ENCODE assay signal across 9 cellular contexts in genomic region chr7:117385340-117386124, GRCh38. TPM values are rescaled to one million over a fixed set of nuclear protein-coding genes. Genes with fewer than 3 reads are reported as not detected.
DNase-seq lines count a peak whose midpoint lies in the region; ATAC-seq and TF ChIP-seq lines count a peak whose summit lies in the region.
"Had no signal": no experiment of that assay in that cellular context is flagged by ENCODE, and none has a peak within 500 bp of the region (broad histone marks: within the 10 kb centered on the region; RNA-seq: fewer than 3 reads in every experiment).

No MANE protein-coding gene starts in this region.

- H4K20me1 ChIP-seq in hepatocyte (ENCODE audit: insufficient read depth, poor library complexity, severe bottlenecking): no peaks in the 10 kb centered on the region

- peak overlapping the region; percentile 40 for H3K4me2 ChIP-seq in hepatocyte

- no peaks in the 10 kb centered on the region for H3K9me2 ChIP-seq in hepatocyte (replicated peaks; ENCODE audit: insufficient read depth)

- no peak overlapping the region for H3K4me3 ChIP-seq in hepatocyte

- no peaks in the 10 kb centered on the region for H3K79me2 ChIP-seq in hepatocyte

- peaks cover 7% of the 10 kb centered on the region for H3K9me3 Mint-ChIP-seq in activated CD4-positive, alpha-beta T cell treated with anti-CD3 and anti-CD28 coated beads for 36 hours (ENCODE audit: low read depth)

- H3K36me3 Mint-ChIP-seq in activated CD4-positive, alpha-beta T cell treated with anti-CD3 and anti-CD28 coated beads for 36 hours (ENCODE audit: low read depth): no peaks in the 10 kb centered on the region
- H3K36me3 Mint-ChIP-seq: activated naive CD4-positive, alpha-beta T cell treated with anti-CD3 and anti-CD28 coated beads, Interleukin-2, amount 50 U/mL, for 24 hours had no signal

- no peaks in the 10 kb centered on the region for H3K36me3 ChIP-seq in hepatocyte (replicated peaks; ENCODE audit: insufficient read depth, low read depth)

- TF ChIP-seq CTCF in hepatocyte (IDR thresholded peaks at IDR 0.05; ENCODE audit: poor library complexity): peak; percentile 58

- no peaks in the 10 kb centered on the region for H3K4me1 Mint-ChIP-seq in activated CD4-positive, alpha-beta T cell treated with anti-CD3 and anti-CD28 coated beads for 36 hours
- H3K4me1 Mint-ChIP-seq: activated naive CD4-positive, alpha-beta T cell treated with anti-CD3 and anti-CD28 coated beads, Interleukin-2, amount 50 U/mL, for 24 hours had no signal

- no peak overlapping the region for H2AFZ ChIP-seq in hepatocyte

- no peak overlapping the region for H3K27ac Mint-ChIP-seq in activated CD4-positive, alpha-beta T cell treated with anti-CD3 and anti-CD28 coated beads for 36 hours
- H3K27ac Mint-ChIP-seq: activated naive CD4-positive, alpha-beta T cell treated with anti-CD3 and anti-CD28 coated beads, Interleukin-2, amount 50 U/mL, for 24 hours had no signal

- no peaks in the 10 kb centered on the region for H3K9me3 ChIP-seq in hepatocyte (ENCODE audit: low read depth)

- no peaks in the 10 kb centered on the region for H3K27me3 Mint-ChIP-seq in activated CD4-positive, alpha-beta T cell treated with anti-CD3 and anti-CD28 coated beads for 36 hours
- H3K27me3 Mint-ChIP-seq: activated naive CD4-positive, alpha-beta T cell treated with anti-CD3 and anti-CD28 coated beads, Interleukin-2, amount 50 U/mL, for 24 hours had no signal

- ATAC-seq in HG03066 (IDR thresholded peaks at IDR 0.05; ENCODE audit: low read depth, unreplicated experiment): peak; percentile 71
- no peak for ATAC-seq in HG03097 (IDR thresholded peaks at IDR 0.05; ENCODE audit: low FRiP score, unreplicated experiment)
- ATAC-seq in activated CD4-positive, alpha-beta T cell treated with anti-CD3 and anti-CD28 coated beads for 36 hours: no peak

- WGBS in hepatocyte (ENCODE audit: low lambda C conversion rate, missing lambda C conversion rate): 59% methylated on average over 7 of the region's 7 CpGs

- DNase-seq in SIG-M5 treated with dmso at 0.1 percent for 504 hours (lab: John Stamatoyannopoulos, UW; ENCODE audit: unreplicated experiment): peak; percentile 30
- no peak for DNase-seq in SIG-M5 (lab: John Stamatoyannopoulos, UW)
- DNase-seq in RPMI7951 (ENCODE audit: low read depth): peak; percentile 30
- peak; percentile 25 for DNase-seq in hepatocyte (ENCODE audit: low spot score)
- no peak for DNase-seq in stimulated activated CD4-positive, alpha-beta T cell treated with anti-CD3 and anti-CD28 coated beads, Interleukin-1b, Interleukin-23, amount 100 ng/mL, for 48 hours
- DNase-seq in activated CD4-positive, alpha-beta T cell treated with anti-CD3 and anti-CD28 coated beads for 36 hours: no peak

- H3K4me1 ChIP-seq in hepatocyte (ENCODE audit: insufficient read depth): peaks cover 6% of the 10 kb centered on the region

- CTCF ChIA-PET in activated CD4-positive, alpha-beta T cell treated with anti-CD3 and anti-CD28 coated beads for 36 hours (lab: Charles Lee): no interaction called here

- H3K27me3 ChIP-seq in hepatocyte: no peaks in the 10 kb centered on the region

- intact Hi-C loops in activated CD4-positive, alpha-beta T cell treated with anti-CD3 and anti-CD28 coated beads for 36 hours (cut with DNase I, micrococcal nuclease): loop anchor here (1.0 to 2.0 kb wide), 2 partner anchors 172 to 173 kb away; no protein-coding TSS in a partner anchor

- H3K4me3 Mint-ChIP-seq in activated CD4-positive, alpha-beta T cell treated with anti-CD3 and anti-CD28 coated beads for 36 hours: no peak overlapping the region
- H3K4me3 Mint-ChIP-seq: activated naive CD4-positive, alpha-beta T cell treated with anti-CD3 and anti-CD28 coated beads, Interleukin-2, amount 50 U/mL, for 24 hours had no signal

- H3K27ac ChIP-seq in hepatocyte: peak overlapping the region; percentile 3

- POLR2A ChIA-PET in activated CD4-positive, alpha-beta T cell treated with anti-CD3 and anti-CD28 coated beads for 36 hours (lab: Charles Lee): no interaction called here

RNA-seq across cellular contexts. Expression of gene ASZ1, which starts 41.8 kb away (rescaled TPM):
- total RNA-seq in RPMI7951 (2014; rRNA removed; shearing (Covaris generic)): not detected in 2 replicates
- not detected in 2 replicates for total RNA-seq in hepatocyte
- polyA plus RNA-seq in hepatocyte: 0.10 and 0.28 TPM in 2 replicates
- not detected for total RNA-seq in activated CD4-positive, alpha-beta T cell treated with anti-CD3 and anti-CD28 coated beads for 36 hours

Comparison
In these comparisons a context has a peak if more than half of its experiments do, and no peak if none do; other contexts are left out.
1. DNase-seq: peak in SIG-M5 treated with dmso at 0.1 percent for 504 hours (single experiment), RPMI7951 (single experiment) and hepatocyte (single experiment); none in SIG-M5 (single experiment), stimulated activated CD4-positive, alpha-beta T cell treated with anti-CD3 and anti-CD28 coated beads, Interleukin-1b, Interleukin-23, amount 100 ng/mL, for 48 hours (single experiment) and activated CD4-positive, alpha-beta T cell treated with anti-CD3 and anti-CD28 coated beads for 36 hours (single experiment).